Comparison of ENCODE assay signal across 10 cellular contexts in the genomic region with DNA sequence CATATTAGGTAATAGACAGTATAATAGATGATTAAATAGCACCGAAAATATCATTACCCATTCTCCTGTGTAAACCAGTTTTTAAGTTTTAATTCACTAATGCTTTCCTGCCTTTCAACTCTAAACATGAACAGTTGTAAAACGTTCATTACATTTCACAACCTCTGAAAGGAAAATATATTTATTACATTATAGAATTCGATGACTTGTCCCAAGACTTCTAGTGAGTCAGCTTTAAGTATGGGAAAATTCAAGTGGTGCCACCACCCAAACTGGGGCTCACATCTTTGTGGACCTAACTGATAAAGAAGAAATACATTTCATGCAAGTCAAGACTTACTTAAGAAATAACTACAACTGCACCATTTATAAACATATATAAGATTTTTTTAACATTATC. TPM values are rescaled to one million over a fixed set of nuclear protein-coding genes. Genes with fewer than 3 reads are reported as not detected.
DNase-seq lines count a peak whose midpoint lies in the region; TF ChIP-seq lines count a peak whose summit lies in the region.
"Had no signal": no experiment of that assay in that cellular context is flagged by ENCODE, and none has a peak within 500 bp of the region (broad histone marks: within the 10 kb centered on the region; RNA-seq: fewer than 3 reads in every experiment).

No MANE protein-coding gene starts in this region.

- TF ChIP-seq EP300 in suprapubic skin (IDR thresholded peaks at IDR 0.05): no peak

- no peaks in the 10 kb centered on the region for H3K9me2 ChIP-seq in MM.1S (replicated peaks; ENCODE audit: insufficient read depth, low read length)

- H3K9me3 ChIP-seq in MM.1S (replicated peaks; ENCODE audit: insufficient read depth, low read length): no peaks in the 10 kb centered on the region
- no peaks in the 10 kb centered on the region for H3K9me3 ChIP-seq in suprapubic skin
- H3K9me3 ChIP-seq: Peyer's patch had no signal

- in situ Hi-C loops in brain microvascular endothelial cell (cut with HindIII; ENCODE audit: low pct_ligation_motif_present, low sequenced_read_pairs): no loop called here

- H3K4me2 ChIP-seq in MM.1S (ENCODE audit: low read depth, low read length): peak overlapping the region; percentile 75

- H3K36me3 ChIP-seq in MM.1S (replicated peaks; ENCODE audit: insufficient read depth, low read length): peaks cover 8% of the 10 kb centered on the region; the same call in 1 of the 2 replicates
- peaks cover 3% of the 10 kb centered on the region for H3K36me3 ChIP-seq in brain microvascular endothelial cell (replicated peaks)
- no peaks in the 10 kb centered on the region for H3K36me3 ChIP-seq in suprapubic skin
- H3K36me3 ChIP-seq: Peyer's patch had no signal

- peak; percentile 62 for DNase-seq in EH (ENCODE audit: low read depth)
- DNase-seq in MM.1S: no peak
- DNase-seq in brain microvascular endothelial cell: peak; percentile 52
- DNase-seq in myocyte (ENCODE audit: low read depth): peak; percentile 20
- DNase-seq in suprapubic skin (ENCODE audit: low spot score in 2 of 2): no peak
- DNase-seq in NCI-H2081 (lab: John Stamatoyannopoulos, UW): no peak
- DNase-seq in iPS-NIHi7 (ENCODE audit: extremely low spot score): no peak
- DNase-seq: NCI-H1436 treated with DMSO at 0.1 percent for 48 hours; Peyer's patch; stimulated activated CD4-positive, alpha-beta T cell treated with anti-CD3 and anti-CD28 coated beads, Interleukin-12 subunit alpha, Interleukin-12 subunit beta, amount 100 ng/mL, for 4 hours had no signal

- H3K27ac ChIP-seq in MM.1S (ENCODE audit: low read length) (no peak overlapping the region), brain microvascular endothelial cell (peak overlapping the region; percentile 79), suprapubic skin (no peak overlapping the region)
- H3K27ac ChIP-seq: Peyer's patch had no signal

- 51% methylated on average over 3 of the region's 3 CpGs for WGBS in suprapubic skin

- no peak overlapping the region for H3K9ac ChIP-seq in MM.1S (ENCODE audit: low read length)

- peaks cover 67% of the 10 kb centered on the region for H3K79me2 ChIP-seq in MM.1S (ENCODE audit: low read length)

- H3K4me1 ChIP-seq in MM.1S (ENCODE audit: low read length) (peaks cover 23% of the 10 kb centered on the region), suprapubic skin (peaks cover 21% of the 10 kb centered on the region)

- no peak for TF ChIP-seq POLR2A in suprapubic skin (IDR thresholded peaks at IDR 0.05)

- H3K27me3 ChIP-seq in MM.1S (replicated peaks; ENCODE audit: insufficient read depth, low read length) (no peaks in the 10 kb centered on the region), brain microvascular endothelial cell (replicated peaks) (no peaks in the 10 kb centered on the region), suprapubic skin (no peaks in the 10 kb centered on the region)
- H3K27me3 ChIP-seq: Peyer's patch had no signal

- H3F3A ChIP-seq in MM.1S (ENCODE audit: insufficient read depth, low read length): peaks cover 14% of the 10 kb centered on the region

- no peak for TF ChIP-seq CTCF in MM.1S (IDR thresholded peaks at IDR 0.05; ENCODE audit: low read length)
- no peak for TF ChIP-seq CTCF in brain microvascular endothelial cell (IDR thresholded peaks at IDR 0.05; ENCODE audit: low read depth, low read length, missing control alignments)
- no peak for TF ChIP-seq CTCF in suprapubic skin (IDR thresholded peaks at IDR 0.05)

- H3K4me3 ChIP-seq in MM.1S (ENCODE audit: low read length): no peak overlapping the region; the same call in 1 of the 2 replicates
- H3K4me3 ChIP-seq in brain microvascular endothelial cell (ENCODE audit: low read depth, low read length): peak overlapping the region; percentile 89
- H3K4me3 ChIP-seq in suprapubic skin: no peak overlapping the region

- no peaks in the 10 kb centered on the region for H4K20me1 ChIP-seq in MM.1S (ENCODE audit: insufficient read depth, low read length)

- H2AFZ ChIP-seq in MM.1S (ENCODE audit: low read length): no peak overlapping the region

RNA-seq across cellular contexts. Expression of a gene that starts 2.0 kb away (rescaled TPM):
- total RNA-seq in myocyte (7.9 and 8.0 TPM in 2 replicates), suprapubic skin (10 to 100 TPM in 1 of 4 donors, 1 to 10 TPM in 3; 4.3 to 11.1 (median 6.7) TPM)
- 6.5 TPM for polyA plus RNA-seq in myocyte (2012)

RNA-seq across cellular contexts. Expression of a gene that starts 48.1 kb away (rescaled TPM):
- total RNA-seq in myocyte: 27.6 and 31.9 TPM in 2 replicates
- polyA plus RNA-seq in myocyte (2012): 5.9 TPM
- 10 to 100 TPM; 26.7 to 97.3 (median 28.1) TPM for total RNA-seq in suprapubic skin

RNA-seq across cellular contexts. Expression of a gene that starts 48.5 kb away (rescaled TPM):
- total RNA-seq in myocyte: 25.0 and 40.9 TPM in 2 replicates
- 12.1 TPM for polyA plus RNA-seq in myocyte (2012)
- 10 to 100 TPM in 3 of 4 donors, 1 to 10 TPM in 1; 9.1 to 21.3 (median 17.2) TPM for total RNA-seq in suprapubic skin

Comparison
In these comparisons a context has a peak if more than half of its experiments do, and no peak if none do; other contexts are left out.
1. DNase-seq: peak in EH (single experiment), brain microvascular endothelial cell (single experiment) and myocyte (single experiment); none in MM.1S (single experiment), suprapubic skin (0 of 2), NCI-H2081 (0 of 2) and iPS-NIHi7 (single experiment).